ENCODE assay signal across 8 cellular contexts in the genomic region with DNA sequence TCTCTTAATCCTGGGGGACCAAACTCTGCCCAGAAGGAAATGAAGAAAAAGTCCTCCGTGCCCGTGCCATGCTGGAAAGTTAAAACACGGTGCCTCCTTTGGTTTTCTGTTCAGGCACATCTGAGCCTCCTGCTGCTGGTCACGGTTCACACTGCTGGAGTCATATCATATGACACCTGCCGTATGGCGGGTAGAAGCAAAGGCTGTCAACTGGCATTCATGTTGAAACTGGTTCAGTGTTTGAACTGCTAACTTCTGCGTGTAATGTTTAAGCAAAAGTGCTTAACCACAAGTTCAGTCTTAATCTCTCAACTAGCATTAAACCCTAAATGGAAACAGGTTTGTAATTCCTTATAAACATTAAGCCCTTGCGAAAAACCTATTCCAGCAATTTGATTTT. TPM values are rescaled to one million over a fixed set of nuclear protein-coding genes. Genes with fewer than 3 reads are reported as not detected.
DNase-seq lines count a peak whose midpoint lies in the region; TF ChIP-seq lines count a peak whose summit lies in the region.

No MANE protein-coding gene starts in this region.

- H3K27me3 Mint-ChIP-seq in IgD-negative memory B cell, result no peaks in the 10 kb centered on the region
- H3K27me3 Mint-ChIP-seq in activated naive CD4-positive, alpha-beta T cell treated with anti-CD3 and anti-CD28 coated beads, Interleukin-2, amount 50 U/mL, for 24 hours, result no peaks in the 10 kb centered on the region

- intact Hi-C loops in OCI-LY7 (cut with micrococcal nuclease; ENCODE audit: unreplicated experiment), result loop anchor here (10.0 kb wide), 4 partner anchors 200 to 1450 kb away; a partner anchor contains a TSS

- peak overlapping the region; percentile 24 for H3K27ac ChIP-seq in OCI-LY7 (ENCODE audit: low read depth, low read length, poor library complexity, severe bottlenecking)
- H3K27ac ChIP-seq in parathyroid adenoma, result peak overlapping the region; percentile 20

- DNase-seq in OCI-LY7 (ENCODE audit: low spot score) (peak; percentile 61), iPS-NIHi7 (ENCODE audit: extremely low spot score) (no peak), NCI-H226 (no peak), GOT3 (lab: John Stamatoyannopoulos, UW) (no peak), UCSD-AML1 (lab: John Stamatoyannopoulos, UW; ENCODE audit: unreplicated experiment) (no peak)

- H3K36me3 ChIP-seq in OCI-LY7 (ENCODE audit: insufficient read depth, low read length) (no peaks in the 10 kb centered on the region), parathyroid adenoma (ENCODE audit: control insufficient read depth, insufficient read depth, low read length) (no peaks in the 10 kb centered on the region)

- no peaks in the 10 kb centered on the region for H3K9me3 Mint-ChIP-seq in IgD-negative memory B cell
- H3K9me3 Mint-ChIP-seq in activated naive CD4-positive, alpha-beta T cell treated with anti-CD3 and anti-CD28 coated beads, Interleukin-2, amount 50 U/mL, for 24 hours, result no peaks in the 10 kb centered on the region

- H4K20me1 ChIP-seq in OCI-LY7 (ENCODE audit: insufficient read depth, low read length), result peaks cover 20% of the 10 kb centered on the region

- no peaks in the 10 kb centered on the region for H3K9me3 ChIP-seq in OCI-LY7 (ENCODE audit: low read length)
- no peaks in the 10 kb centered on the region for H3K9me3 ChIP-seq in parathyroid adenoma (ENCODE audit: control insufficient read depth, low read length)

- peaks cover 34% of the 10 kb centered on the region for H3K4me1 ChIP-seq in OCI-LY7 (ENCODE audit: insufficient read depth, low read length, poor library complexity, severe bottlenecking)
- peaks cover 38% of the 10 kb centered on the region for H3K4me1 ChIP-seq in parathyroid adenoma

- no peaks in the 10 kb centered on the region for H3K9me2 ChIP-seq in OCI-LY7 (ENCODE audit: insufficient read depth, low read length)

- POLR2A ChIA-PET in OCI-LY7 (lab: Charles Lee), result no interaction called here

- peak overlapping the region; percentile 82 for H3K4me3 ChIP-seq in OCI-LY7 (ENCODE audit: low read depth, low read length, poor library complexity, severe bottlenecking)
- H3K4me3 ChIP-seq in parathyroid adenoma (ENCODE audit: low read depth, low read length), result peak overlapping the region; percentile 12

- H3K4me2 ChIP-seq in OCI-LY7 (ENCODE audit: low read length) (peak overlapping the region; percentile 96), parathyroid adenoma (ENCODE audit: low read length) (peak overlapping the region; percentile 7)

- H3K4me1 Mint-ChIP-seq in IgD-negative memory B cell, result peaks cover 25 to 35% (median 31%) of the 10 kb centered on the region in 3 donors
- H3K4me1 Mint-ChIP-seq in activated naive CD4-positive, alpha-beta T cell treated with anti-CD3 and anti-CD28 coated beads, Interleukin-2, amount 50 U/mL, for 24 hours, result peaks cover 41% of the 10 kb centered on the region

- H3K79me2 ChIP-seq in OCI-LY7 (ENCODE audit: insufficient read depth, low read depth, low read length) (peaks cover 38% of the 10 kb centered on the region), parathyroid adenoma (peaks cover 31% of the 10 kb centered on the region)

- H3K9ac ChIP-seq in parathyroid adenoma, result no peak overlapping the region

- peak overlapping the region in 3 of 4 donors; percentile 22 to 84 (median 52) for H3K4me3 Mint-ChIP-seq in IgD-negative memory B cell
- H3K4me3 Mint-ChIP-seq in activated naive CD4-positive, alpha-beta T cell treated with anti-CD3 and anti-CD28 coated beads, Interleukin-2, amount 50 U/mL, for 24 hours, result peak overlapping the region; percentile 85

- peak overlapping the region in 2 of 3 donors; percentile 54 to 63 for H3K27ac Mint-ChIP-seq in IgD-negative memory B cell
- peak overlapping the region; percentile 77 for H3K27ac Mint-ChIP-seq in activated naive CD4-positive, alpha-beta T cell treated with anti-CD3 and anti-CD28 coated beads, Interleukin-2, amount 50 U/mL, for 24 hours

- CTCF ChIA-PET in OCI-LY7 (lab: Charles Lee; ENCODE audit: unreplicated experiment), result no interaction called here

- TSS peak; percentile 45 for BruUV-seq in OCI-LY7 (replicated peaks; lab: Mats Ljungman, UMichigan)

- TF ChIP-seq CTCF in OCI-LY7 (conservative IDR thresholded peaks at IDR 0.05; ENCODE audit: low read length) (no peak), parathyroid adenoma (IDR thresholded peaks at IDR 0.05) (no peak)

- H3K27me3 ChIP-seq in parathyroid adenoma (ENCODE audit: control insufficient read depth, insufficient read depth, low read length), result no peaks in the 10 kb centered on the region

- no peak overlapping the region for H2AFZ ChIP-seq in OCI-LY7 (ENCODE audit: low read length)
- H2AFZ ChIP-seq in parathyroid adenoma, result peak overlapping the region; percentile 12

- H3K36me3 Mint-ChIP-seq in IgD-negative memory B cell, result no peaks in the 10 kb centered on the region
- peaks cover 1% of the 10 kb centered on the region for H3K36me3 Mint-ChIP-seq in activated naive CD4-positive, alpha-beta T cell treated with anti-CD3 and anti-CD28 coated beads, Interleukin-2, amount 50 U/mL, for 24 hours

RNA-seq across cellular contexts. Expression of a gene that starts 3.1 kb away (rescaled TPM):
- polyA plus RNA-seq in IgD-negative memory B cell, result 1.6 TPM
- total RNA-seq in OCI-LY7 (2014; rRNA removed; shearing (Covaris generic)), result 17.7 and 18.2 TPM in 2 replicates
- total RNA-seq in OCI-LY7 (2022), result 38.7 and 41.1 TPM in 2 replicates
